8 cellular contexts compared by ENCODE assay signal in genomic region chr3:31550452-31551251, GRCh38. TPM values are rescaled to one million over a fixed set of nuclear protein-coding genes. Genes with fewer than 3 reads are reported as not detected.
DNase-seq lines count a peak whose midpoint lies in the region; ATAC-seq and TF ChIP-seq lines count a peak whose summit lies in the region.

No MANE protein-coding gene starts in this region.

- peaks cover 14% of the 10 kb centered on the region for H3F3A ChIP-seq in SK-N-SH (replicated peaks; ENCODE audit: insufficient read depth)

- TF ChIP-seq POLR2A in esophagus muscularis mucosa (IDR thresholded peaks at IDR 0.05; ENCODE audit: low read depth): no peak

- POLR2A ChIA-PET in SK-N-SH (lab: Yijun Ruan, JAX): no interaction called here

- TF ChIP-seq RAD21 in SK-N-SH (IDR thresholded peaks at IDR 0.05; ENCODE audit: low read length): peak; percentile 70

- H3K9ac ChIP-seq in SK-N-SH: no peak overlapping the region

- H2AFZ ChIP-seq in SK-N-SH (ENCODE audit: low read depth): no peak overlapping the region

- ATAC-seq in GM19463 (IDR thresholded peaks at IDR 0.05; ENCODE audit: unreplicated experiment) (peak; percentile 56), GM19397 (IDR thresholded peaks at IDR 0.05; ENCODE audit: unreplicated experiment) (no peak)

- no peaks in the 10 kb centered on the region for H3K9me2 ChIP-seq in SK-N-SH

- TF ChIP-seq CTCF in SK-N-SH (IDR thresholded peaks at IDR 0.05) (peak; percentile 78), esophagus muscularis mucosa (IDR thresholded peaks at IDR 0.05) (peak; percentile 31 to 73 (median 63)), neutrophil (IDR thresholded peaks at IDR 0.05) (peak; percentile 44), GM20000 (IDR thresholded peaks at IDR 0.05; ENCODE audit: extremely low read depth, missing control alignments) (no peak)

- no peak overlapping the region; a peak in 1 of 4 replicates for H3K27ac ChIP-seq in SK-N-SH (ENCODE audit: low read depth in 2 of 2, low read length in 1 of 2)
- H3K27ac ChIP-seq in esophagus muscularis mucosa (replicated peaks in 1 of 4): no peak overlapping the region
- no peak overlapping the region for H3K27ac ChIP-seq in neutrophil

- DNase-seq in CD1c-positive myeloid dendritic cell (ENCODE audit: extremely low spot score) (peak; percentile 33), SK-N-SH (peak; percentile 43), esophagus muscularis mucosa (ENCODE audit: extremely low spot score) (no peak), GM20000 (ENCODE audit: low spot score) (no peak), NK-92 (lab: John Stamatoyannopoulos, UW; ENCODE audit: unreplicated experiment) (no peak)

- intact Hi-C loops in esophagus muscularis mucosa (cut with DNase I): loop anchor here (5.0 kb wide), 1 partner anchor 217 kb away; no protein-coding TSS in a partner anchor

- TF ChIP-seq EP300 in SK-N-SH (IDR thresholded peaks at IDR 0.05; ENCODE audit: borderline replicate concordance in 1 of 2, low read depth in 1 of 2, low read length in 1 of 2): no peak
- TF ChIP-seq EP300 in esophagus muscularis mucosa (IDR thresholded peaks at IDR 0.05): no peak

- H3K4me3 ChIP-seq in SK-N-SH (ENCODE audit: low read depth in 2 of 2, low read length in 1 of 2) (no peak overlapping the region), esophagus muscularis mucosa (no peak overlapping the region), neutrophil (ENCODE audit: low read depth in 1 of 2, low read length in 1 of 2) (no peak overlapping the region)

- CTCF ChIA-PET in SK-N-SH (lab: Yijun Ruan, JAX): interaction anchor here (0.6 to 3.2 kb wide), 17 partner anchors 11 to 1560 kb away, joined by 3 to 12 read pairs (median 3); partner anchors contain the start of gene STT3B

- peaks cover 98% of the 10 kb centered on the region for H3K79me2 ChIP-seq in SK-N-SH (ENCODE audit: insufficient read depth)

- 6% methylated on average over 2 of the region's 2 CpGs for WGBS in SK-N-SH (ENCODE audit: low lambda C conversion rate)
- WGBS in esophagus muscularis mucosa: 6% methylated on average over 2 of the region's 2 CpGs

- H3K36me3 ChIP-seq in SK-N-SH (replicated peaks in 1 of 2; ENCODE audit: control insufficient read depth in 1 of 2, insufficient read depth in 2 of 2, low read length in 1 of 2): peaks cover 0 to 5% of the 10 kb centered on the region in 2 experiments
- H3K36me3 ChIP-seq in esophagus muscularis mucosa: no peaks in the 10 kb centered on the region
- H3K36me3 ChIP-seq in neutrophil: no peaks in the 10 kb centered on the region

- H4K20me1 ChIP-seq in SK-N-SH (ENCODE audit: insufficient read depth): peaks cover 56% of the 10 kb centered on the region

- H3K27me3 ChIP-seq in SK-N-SH (ENCODE audit: insufficient read depth) (no peaks in the 10 kb centered on the region), esophagus muscularis mucosa (no peaks in the 10 kb centered on the region), neutrophil (no peaks in the 10 kb centered on the region)

- H3K4me2 ChIP-seq in SK-N-SH: no peak overlapping the region

- no peaks in the 10 kb centered on the region for H3K9me3 ChIP-seq in SK-N-SH
- no peaks in the 10 kb centered on the region for H3K9me3 ChIP-seq in esophagus muscularis mucosa
- no peaks in the 10 kb centered on the region for H3K9me3 ChIP-seq in neutrophil

- H3K4me1 ChIP-seq in SK-N-SH (ENCODE audit: control insufficient read depth in 1 of 2, insufficient read depth in 2 of 2, low read depth in 1 of 2, low read length in 1 of 2) (peaks cover 0 to 3% of the 10 kb centered on the region in 2 experiments; a peak in 2 of 4 replicates), esophagus muscularis mucosa (peaks cover 24 to 58% (median 50%) of the 10 kb centered on the region in 4 donors), neutrophil (ENCODE audit: control insufficient read depth in 1 of 2, insufficient read depth in 1 of 2, low read depth in 1 of 2, low read length in 1 of 2) (peaks cover 37 to 53% of the 10 kb centered on the region in 2 experiments)

TF ChIP-seq in SK-N-SH, 30 proteins besides CTCF, POLR2A, EP300 and RAD21:
- TF ChIP-seq RFX5 (IDR thresholded peaks at IDR 0.05; ENCODE audit: low read length) (no peak), ZBTB33 (IDR thresholded peaks at IDR 0.05; ENCODE audit: borderline replicate concordance, low read depth) (no peak), SMC3 (IDR thresholded peaks at IDR 0.05; ENCODE audit: low read depth, low read length) (peak; percentile 46)

RNA-seq across cellular contexts. Expression of gene STT3B, which starts 17.9 kb away (rescaled TPM):
- 27.9 and 40.5 TPM in 2 replicates for polyA plus RNA-seq in SK-N-SH (2012; rRNA removed)
- 46.2 and 51.8 TPM in 2 replicates for polyA plus RNA-seq in SK-N-SH (2012; cell fraction: cytosol; rRNA removed)
- polyA plus RNA-seq in SK-N-SH (2012; cell fraction: nucleus; rRNA removed): 17.0 and 36.9 TPM in 2 replicates
- 10 to 100 TPM; 58.8 to 74.3 (median 69.3) TPM for total RNA-seq in esophagus muscularis mucosa

Comparison
In these comparisons a context has a peak if more than half of its experiments do, and no peak if none do; other contexts are left out.
1. DNase-seq: peak in CD1c-positive myeloid dendritic cell (single experiment) and SK-N-SH (single experiment); none in esophagus muscularis mucosa (single experiment), GM20000 (single experiment) and NK-92 (single experiment).